Comparison of ENCODE assay signal across 1 cellular context in genomic region chr12:12786716-12787601, GRCh38.
TF ChIP-seq lines count a peak whose summit lies in the region.

No MANE protein-coding gene starts in this region.

TF ChIP-seq in HepG2, 621 proteins besides CTCF, POLR2A, EP300 and RAD21 (continued from another document and continues in another):
- TF ChIP-seq, protein P1, sequence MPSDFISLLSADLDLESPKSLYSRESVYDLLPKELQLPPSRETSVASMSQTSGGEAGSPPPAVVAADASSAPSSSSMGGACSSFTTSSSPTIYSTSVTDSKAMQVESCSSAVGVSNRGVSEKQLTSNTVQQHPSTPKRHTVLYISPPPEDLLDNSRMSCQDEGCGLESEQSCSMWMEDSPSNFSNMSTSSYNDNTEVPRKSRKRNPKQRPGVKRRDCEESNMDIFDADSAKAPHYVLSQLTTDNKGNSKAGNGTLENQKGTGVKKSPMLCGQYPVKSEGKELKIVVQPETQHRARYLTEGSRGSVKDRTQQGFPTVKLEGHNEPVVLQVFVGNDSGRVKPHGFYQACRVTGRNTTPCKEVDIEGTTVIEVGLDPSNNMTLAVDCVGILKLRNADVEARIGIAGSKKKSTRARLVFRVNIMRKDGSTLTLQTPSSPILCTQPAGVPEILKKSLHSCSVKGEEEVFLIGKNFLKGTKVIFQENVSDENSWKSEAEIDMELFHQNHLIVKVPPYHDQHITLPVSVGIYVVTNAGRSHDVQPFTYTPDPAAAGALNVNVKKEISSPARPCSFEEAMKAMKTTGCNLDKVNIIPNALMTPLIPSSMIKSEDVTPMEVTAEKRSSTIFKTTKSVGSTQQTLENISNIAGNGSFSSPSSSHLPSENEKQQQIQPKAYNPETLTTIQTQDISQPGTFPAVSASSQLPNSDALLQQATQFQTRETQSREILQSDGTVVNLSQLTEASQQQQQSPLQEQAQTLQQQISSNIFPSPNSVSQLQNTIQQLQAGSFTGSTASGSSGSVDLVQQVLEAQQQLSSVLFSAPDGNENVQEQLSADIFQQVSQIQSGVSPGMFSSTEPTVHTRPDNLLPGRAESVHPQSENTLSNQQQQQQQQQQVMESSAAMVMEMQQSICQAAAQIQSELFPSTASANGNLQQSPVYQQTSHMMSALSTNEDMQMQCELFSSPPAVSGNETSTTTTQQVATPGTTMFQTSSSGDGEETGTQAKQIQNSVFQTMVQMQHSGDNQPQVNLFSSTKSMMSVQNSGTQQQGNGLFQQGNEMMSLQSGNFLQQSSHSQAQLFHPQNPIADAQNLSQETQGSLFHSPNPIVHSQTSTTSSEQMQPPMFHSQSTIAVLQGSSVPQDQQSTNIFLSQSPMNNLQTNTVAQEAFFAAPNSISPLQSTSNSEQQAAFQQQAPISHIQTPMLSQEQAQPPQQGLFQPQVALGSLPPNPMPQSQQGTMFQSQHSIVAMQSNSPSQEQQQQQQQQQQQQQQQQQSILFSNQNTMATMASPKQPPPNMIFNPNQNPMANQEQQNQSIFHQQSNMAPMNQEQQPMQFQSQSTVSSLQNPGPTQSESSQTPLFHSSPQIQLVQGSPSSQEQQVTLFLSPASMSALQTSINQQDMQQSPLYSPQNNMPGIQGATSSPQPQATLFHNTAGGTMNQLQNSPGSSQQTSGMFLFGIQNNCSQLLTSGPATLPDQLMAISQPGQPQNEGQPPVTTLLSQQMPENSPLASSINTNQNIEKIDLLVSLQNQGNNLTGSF (CRISPR knock-in tag; IDR thresholded peaks at IDR 0.05), result peak; percentile 98
- TF ChIP-seq CBX2 (IDR thresholded peaks at IDR 0.05; ENCODE audit: low read depth, low read length) (no peak), CBX2 (CRISPR knock-in tag; IDR thresholded peaks at IDR 0.05; ENCODE audit: low read depth) (no peak), IKZF4 (CRISPR knock-in tag; IDR thresholded peaks at IDR 0.05; ENCODE audit: borderline replicate concordance, low read depth, not compliant biosample characterization) (peak; percentile 74), FIP1L1 (IDR thresholded peaks at IDR 0.05; ENCODE audit: borderline replicate concordance, insufficient read depth, low read depth, low read length) (no peak), ZNF709 (CRISPR knock-in tag; IDR thresholded peaks at IDR 0.05) (no peak; the same call in 1 of the 2 replicates), ZNF124 (CRISPR knock-in tag; IDR thresholded peaks at IDR 0.05) (0 out of 2 replicates have a peak, but pooled peaks have one; percentile 63), RAD51 (IDR thresholded peaks at IDR 0.05; ENCODE audit: borderline replicate concordance) (no peak), HMG20B (CRISPR knock-in tag; conservative IDR thresholded peaks at IDR 0.05) (no peak), ZNF496 (CRISPR knock-in tag; IDR thresholded peaks at IDR 0.05; ENCODE audit: insufficient replicate concordance) (no peak), ZNF30 (CRISPR knock-in tag; IDR thresholded peaks at IDR 0.05) (peak; percentile 84; the same call in 1 of the 2 replicates), HNF4A (CRISPR knock-in tag; IDR thresholded peaks at IDR 0.05) (no peak), GTF3A (CRISPR knock-in tag; conservative IDR thresholded peaks at IDR 0.05) (no peak), ZNF10 (CRISPR knock-in tag; IDR thresholded peaks at IDR 0.05; ENCODE audit: borderline replicate concordance, low read depth) (no peak), ZNF343 (CRISPR knock-in tag; IDR thresholded peaks at IDR 0.05) (peak; percentile 66; the same call in 1 of the 2 replicates), ZNF274 (CRISPR knock-in tag; IDR thresholded peaks at IDR 0.05) (peak; percentile 86), ZNF749 (CRISPR knock-in tag; IDR thresholded peaks at IDR 0.05; ENCODE audit: borderline replicate concordance) (no peak; the same call in 1 of the 2 replicates), BCL6 (CRISPR knock-in tag; IDR thresholded peaks at IDR 0.05) (no peak), ZFP37 (CRISPR knock-in tag; IDR thresholded peaks at IDR 0.05; ENCODE audit: borderline replicate concordance) (0 out of 2 replicates have a peak, but pooled peaks have one; percentile 38), THAP8 (CRISPR knock-in tag; IDR thresholded peaks at IDR 0.05; ENCODE audit: borderline replicate concordance) (no peak), DDIT3 (CRISPR knock-in tag; IDR thresholded peaks at IDR 0.05) (no peak), SMARCE1 (IDR thresholded peaks at IDR 0.05; ENCODE audit: borderline replicate concordance) (no peak), ZNF616 (CRISPR knock-in tag; IDR thresholded peaks at IDR 0.05; ENCODE audit: low read depth) (0 out of 2 replicates have a peak, but pooled peaks have one; percentile 76), THAP11 (CRISPR knock-in tag; IDR thresholded peaks at IDR 0.05) (peak; percentile 68), PITX1 (CRISPR knock-in tag; IDR thresholded peaks at IDR 0.05) (no peak), SMAD1 (CRISPR knock-in tag; IDR thresholded peaks at IDR 0.05; ENCODE audit: borderline replicate concordance, low read depth) (no peak), HES4 (CRISPR knock-in tag; IDR thresholded peaks at IDR 0.05; ENCODE audit: borderline replicate concordance) (peak; percentile 85), ZNF678 (CRISPR knock-in tag; IDR thresholded peaks at IDR 0.05) (peak; percentile 74; the same call in 1 of the 2 replicates), CBFB (CRISPR knock-in tag; IDR thresholded peaks at IDR 0.05) (no peak), PRPF4 (IDR thresholded peaks at IDR 0.05; ENCODE audit: low read depth, low read length, poor library complexity, severe bottlenecking) (no peak), ZNF547 (CRISPR knock-in tag; IDR thresholded peaks at IDR 0.05) (peak; percentile 97), JDP2 (CRISPR knock-in tag; IDR thresholded peaks at IDR 0.05; ENCODE audit: borderline replicate concordance) (no peak), ELK4 (CRISPR knock-in tag; IDR thresholded peaks at IDR 0.05; ENCODE audit: borderline replicate concordance) (peak; percentile 89; the same call in 1 of the 2 replicates), ZFP82 (CRISPR knock-in tag; IDR thresholded peaks at IDR 0.05; ENCODE audit: borderline replicate concordance) (no peak; the same call in 1 of the 2 replicates), KAT7 (CRISPR knock-in tag; IDR thresholded peaks at IDR 0.05; ENCODE audit: borderline replicate concordance) (peak; percentile 71; the same call in 1 of the 2 replicates), SETDB1 (CRISPR knock-in tag; IDR thresholded peaks at IDR 0.05; ENCODE audit: borderline replicate concordance) (no peak), HNRNPLL (IDR thresholded peaks at IDR 0.05; ENCODE audit: low read depth, low read length, poor library complexity, severe bottlenecking) (peak; percentile 54), ZKSCAN5 (CRISPR knock-in tag; IDR thresholded peaks at IDR 0.05) (no peak), NCOR1 (IDR thresholded peaks at IDR 0.05; ENCODE audit: borderline replicate concordance, low read length) (no peak), DNMT1 (CRISPR knock-in tag; IDR thresholded peaks at IDR 0.05) (no peak; the same call in 1 of the 2 replicates), ZNF44 (CRISPR knock-in tag; IDR thresholded peaks at IDR 0.05) (no peak), PPARG (CRISPR knock-in tag; conservative IDR thresholded peaks at IDR 0.05) (0 out of 2 replicates have a peak, but pooled peaks have one; percentile 29), ZFP62 (CRISPR knock-in tag; IDR thresholded peaks at IDR 0.05) (no peak)
- TF ChIP-seq, protein P2, sequence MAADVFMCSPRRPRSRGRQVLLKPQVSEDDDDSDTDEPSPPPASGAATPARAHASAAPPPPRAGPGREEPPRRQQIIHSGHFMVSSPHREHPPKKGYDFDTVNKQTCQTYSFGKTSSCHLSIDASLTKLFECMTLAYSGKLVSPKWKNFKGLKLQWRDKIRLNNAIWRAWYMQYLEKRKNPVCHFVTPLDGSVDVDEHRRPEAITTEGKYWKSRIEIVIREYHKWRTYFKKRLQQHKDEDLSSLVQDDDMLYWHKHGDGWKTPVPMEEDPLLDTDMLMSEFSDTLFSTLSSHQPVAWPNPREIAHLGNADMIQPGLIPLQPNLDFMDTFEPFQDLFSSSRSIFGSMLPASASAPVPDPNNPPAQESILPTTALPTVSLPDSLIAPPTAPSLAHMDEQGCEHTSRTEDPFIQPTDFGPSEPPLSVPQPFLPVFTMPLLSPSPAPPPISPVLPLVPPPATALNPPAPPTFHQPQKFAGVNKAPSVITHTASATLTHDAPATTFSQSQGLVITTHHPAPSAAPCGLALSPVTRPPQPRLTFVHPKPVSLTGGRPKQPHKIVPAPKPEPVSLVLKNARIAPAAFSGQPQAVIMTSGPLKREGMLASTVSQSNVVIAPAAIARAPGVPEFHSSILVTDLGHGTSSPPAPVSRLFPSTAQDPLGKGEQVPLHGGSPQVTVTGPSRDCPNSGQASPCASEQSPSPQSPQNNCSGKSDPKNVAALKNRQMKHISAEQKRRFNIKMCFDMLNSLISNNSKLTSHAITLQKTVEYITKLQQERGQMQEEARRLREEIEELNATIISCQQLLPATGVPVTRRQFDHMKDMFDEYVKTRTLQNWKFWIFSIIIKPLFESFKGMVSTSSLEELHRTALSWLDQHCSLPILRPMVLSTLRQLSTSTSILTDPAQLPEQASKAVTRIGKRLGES (CRISPR knock-in tag; IDR thresholded peaks at IDR 0.05; ENCODE audit: borderline replicate concordance), result no peak
- TF ChIP-seq, protein P3, sequence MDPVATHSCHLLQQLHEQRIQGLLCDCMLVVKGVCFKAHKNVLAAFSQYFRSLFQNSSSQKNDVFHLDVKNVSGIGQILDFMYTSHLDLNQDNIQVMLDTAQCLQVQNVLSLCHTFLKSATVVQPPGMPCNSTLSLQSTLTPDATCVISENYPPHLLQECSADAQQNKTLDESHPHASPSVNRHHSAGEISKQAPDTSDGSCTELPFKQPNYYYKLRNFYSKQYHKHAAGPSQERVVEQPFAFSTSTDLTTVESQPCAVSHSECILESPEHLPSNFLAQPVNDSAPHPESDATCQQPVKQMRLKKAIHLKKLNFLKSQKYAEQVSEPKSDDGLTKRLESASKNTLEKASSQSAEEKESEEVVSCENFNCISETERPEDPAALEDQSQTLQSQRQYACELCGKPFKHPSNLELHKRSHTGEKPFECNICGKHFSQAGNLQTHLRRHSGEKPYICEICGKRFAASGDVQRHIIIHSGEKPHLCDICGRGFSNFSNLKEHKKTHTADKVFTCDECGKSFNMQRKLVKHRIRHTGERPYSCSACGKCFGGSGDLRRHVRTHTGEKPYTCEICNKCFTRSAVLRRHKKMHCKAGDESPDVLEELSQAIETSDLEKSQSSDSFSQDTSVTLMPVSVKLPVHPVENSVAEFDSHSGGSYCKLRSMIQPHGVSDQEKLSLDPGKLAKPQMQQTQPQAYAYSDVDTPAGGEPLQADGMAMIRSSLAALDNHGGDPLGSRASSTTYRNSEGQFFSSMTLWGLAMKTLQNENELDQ (CRISPR knock-in tag; IDR thresholded peaks at IDR 0.05; ENCODE audit: borderline replicate concordance), result no peak
- TF ChIP-seq, protein P4, sequence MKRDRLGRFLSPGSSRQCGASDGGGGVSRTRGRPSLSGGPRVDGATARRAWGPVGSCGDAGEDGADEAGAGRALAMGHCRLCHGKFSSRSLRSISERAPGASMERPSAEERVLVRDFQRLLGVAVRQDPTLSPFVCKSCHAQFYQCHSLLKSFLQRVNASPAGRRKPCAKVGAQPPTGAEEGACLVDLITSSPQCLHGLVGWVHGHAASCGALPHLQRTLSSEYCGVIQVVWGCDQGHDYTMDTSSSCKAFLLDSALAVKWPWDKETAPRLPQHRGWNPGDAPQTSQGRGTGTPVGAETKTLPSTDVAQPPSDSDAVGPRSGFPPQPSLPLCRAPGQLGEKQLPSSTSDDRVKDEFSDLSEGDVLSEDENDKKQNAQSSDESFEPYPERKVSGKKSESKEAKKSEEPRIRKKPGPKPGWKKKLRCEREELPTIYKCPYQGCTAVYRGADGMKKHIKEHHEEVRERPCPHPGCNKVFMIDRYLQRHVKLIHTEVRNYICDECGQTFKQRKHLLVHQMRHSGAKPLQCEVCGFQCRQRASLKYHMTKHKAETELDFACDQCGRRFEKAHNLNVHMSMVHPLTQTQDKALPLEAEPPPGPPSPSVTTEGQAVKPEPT (CRISPR knock-in tag; IDR thresholded peaks at IDR 0.05; ENCODE audit: low read depth), result no peak
- TF ChIP-seq, protein P5, sequence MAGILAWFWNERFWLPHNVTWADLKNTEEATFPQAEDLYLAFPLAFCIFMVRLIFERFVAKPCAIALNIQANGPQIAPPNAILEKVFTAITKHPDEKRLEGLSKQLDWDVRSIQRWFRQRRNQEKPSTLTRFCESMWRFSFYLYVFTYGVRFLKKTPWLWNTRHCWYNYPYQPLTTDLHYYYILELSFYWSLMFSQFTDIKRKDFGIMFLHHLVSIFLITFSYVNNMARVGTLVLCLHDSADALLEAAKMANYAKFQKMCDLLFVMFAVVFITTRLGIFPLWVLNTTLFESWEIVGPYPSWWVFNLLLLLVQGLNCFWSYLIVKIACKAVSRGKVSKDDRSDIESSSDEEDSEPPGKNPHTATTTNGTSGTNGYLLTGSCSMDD (CRISPR knock-in tag; IDR thresholded peaks at IDR 0.05), result peak; percentile 80; the same call in 1 of the 2 replicates
- TF ChIP-seq, protein P6, sequence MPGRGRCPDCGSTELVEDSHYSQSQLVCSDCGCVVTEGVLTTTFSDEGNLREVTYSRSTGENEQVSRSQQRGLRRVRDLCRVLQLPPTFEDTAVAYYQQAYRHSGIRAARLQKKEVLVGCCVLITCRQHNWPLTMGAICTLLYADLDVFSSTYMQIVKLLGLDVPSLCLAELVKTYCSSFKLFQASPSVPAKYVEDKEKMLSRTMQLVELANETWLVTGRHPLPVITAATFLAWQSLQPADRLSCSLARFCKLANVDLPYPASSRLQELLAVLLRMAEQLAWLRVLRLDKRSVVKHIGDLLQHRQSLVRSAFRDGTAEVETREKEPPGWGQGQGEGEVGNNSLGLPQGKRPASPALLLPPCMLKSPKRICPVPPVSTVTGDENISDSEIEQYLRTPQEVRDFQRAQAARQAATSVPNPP (CRISPR knock-in tag; IDR thresholded peaks at IDR 0.05), result peak; percentile 33; the same call in 1 of the 2 replicates
